In the genomic region with DNA sequence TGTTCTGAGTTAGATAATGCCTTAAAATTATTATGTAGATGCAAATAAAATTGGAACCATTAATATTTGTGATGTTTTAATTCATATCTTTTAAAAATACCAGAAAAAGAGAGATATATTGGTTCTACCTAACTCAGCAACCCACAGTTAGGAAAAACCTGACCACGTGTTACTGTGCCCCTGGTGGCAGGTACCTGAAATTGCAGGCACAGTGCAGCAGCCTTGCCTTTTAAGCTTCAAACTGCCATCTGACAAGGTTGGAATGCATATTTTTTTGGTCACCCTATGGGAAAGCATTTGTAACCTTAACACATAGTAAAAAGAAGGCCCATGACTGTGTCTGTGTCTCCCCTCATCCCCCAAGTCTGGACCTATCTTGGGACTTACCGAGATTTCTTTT, we compare ENCODE assay signal across 14 cellular contexts.
DNase-seq lines count a peak whose midpoint lies in the region; ATAC-seq and TF ChIP-seq lines count a peak whose summit lies in the region.
"Had no signal": no experiment of that assay in that cellular context is flagged by ENCODE, and none has a peak within 500 bp of the region (broad histone marks: within the 10 kb centered on the region; RNA-seq: fewer than 3 reads in every experiment).

No MANE protein-coding gene starts in this region.

- WGBS in adrenal gland, 4 donors: 53 to 61% (median 55%) methylated on average over 2 of the region's 2 CpGs
- WGBS in lower leg skin, 2 donors: 57 to 58% methylated on average over 2 of the region's 2 CpGs

- H3K9ac ChIP-seq in HCT116 (ENCODE audit: low read length): no peak overlapping the region

- intact Hi-C loops in HCT116 (cut with micrococcal nuclease): loop anchor here (10.0 kb wide), 1 partner anchor 256 kb away; no protein-coding TSS in a partner anchor
- intact Hi-C loops in adrenal gland (cut with DNase I): no loop called here
- intact Hi-C loops in lower leg skin (cut with DNase I; ENCODE audit: low total_unique reads): no loop called here

- TF ChIP-seq RAD21 in HCT116 (IDR thresholded peaks at IDR 0.05; ENCODE audit: low read depth): no peak

- ATAC-seq in HCT116: no peak
- ATAC-seq: natural killer cell had no signal

- no peak overlapping the region for H2AFZ ChIP-seq in HCT116 (ENCODE audit: low read depth, low read length, poor library complexity, severe bottlenecking)

- H3K4me3 ChIP-seq in BJ (ENCODE audit: low read depth, low read length) (no peak overlapping the region), HCT116 (replicated peaks in 1 of 2; ENCODE audit: low read depth in 1 of 2, low read length in 2 of 2) (no peak overlapping the region), adrenal gland (no peak overlapping the region), kidney epithelial cell (ENCODE audit: low read depth, low read length) (no peak overlapping the region), lower leg skin (ENCODE audit: low read depth, poor library complexity, severe bottlenecking) (no peak overlapping the region)
- H3K4me3 ChIP-seq: SK-N-MC had no signal

- no peak overlapping the region for H3K4me2 ChIP-seq in HCT116 (ENCODE audit: low read length)

- H3K36me3 ChIP-seq in BJ (ENCODE audit: control insufficient read depth, insufficient read depth, low read length) (no peaks in the 10 kb centered on the region), HCT116 (ENCODE audit: control insufficient read depth in 1 of 2, insufficient read depth in 2 of 2, low read length in 2 of 2) (no peaks in the 10 kb centered on the region), adrenal gland (replicated peaks in 1 of 2) (no peaks in the 10 kb centered on the region), kidney epithelial cell (ENCODE audit: control insufficient read depth, insufficient read depth, low read length) (no peaks in the 10 kb centered on the region)

- H3K27me3 ChIP-seq in BJ (ENCODE audit: control insufficient read depth, insufficient read depth, low read length) (no peaks in the 10 kb centered on the region), HCT116 (ENCODE audit: insufficient read depth, low read length) (no peaks in the 10 kb centered on the region), adrenal gland (no peaks in the 10 kb centered on the region), kidney epithelial cell (ENCODE audit: control insufficient read depth, insufficient read depth, low read length) (no peaks in the 10 kb centered on the region)

- RAD21 ChIA-PET in HCT116 (lab: Charles Lee; ENCODE audit: low non-redundant PET in 1 of 2, low total read pairs in 2 of 2, uncharacterized antibody in 2 of 2, unreplicated experiment in 2 of 2): no interaction called here

- POLR2A ChIA-PET in BJ (lab: Charles Lee) (no interaction called here), HCT116 (lab: Charles Lee) (no interaction called here)

- H3K4me1 ChIP-seq in HCT116 (ENCODE audit: control insufficient read depth in 1 of 2, insufficient read depth in 2 of 2, low read length in 2 of 2): no peaks in the 10 kb centered on the region
- no peaks in the 10 kb centered on the region for H3K4me1 ChIP-seq in adrenal gland (replicated peaks in 1 of 2)

- peak; percentile 33; the same call in 1 of the 2 replicates for TF ChIP-seq CTCF in BJ (IDR thresholded peaks at IDR 0.05; ENCODE audit: insufficient read depth, low read depth, low read length)
- TF ChIP-seq CTCF in HCT116 (IDR thresholded peaks at IDR 0.05 in 2 of 3, conservative IDR thresholded peaks at IDR 0.05 in 1 of 3; ENCODE audit: borderline replicate concordance in 1 of 3, insufficient read depth in 1 of 3, low read depth in 2 of 3, low read length in 2 of 3): peak; percentile 8 to 83 (median 76); a peak in 4 of 6 replicates
- TF ChIP-seq CTCF in adrenal gland (IDR thresholded peaks at IDR 0.05): peak in 4 of 6 experiments; percentile 14 to 32 (median 27)
- TF ChIP-seq CTCF in kidney epithelial cell (IDR thresholded peaks at IDR 0.05; ENCODE audit: insufficient read depth, low read length, poor library complexity, severe bottlenecking): peak; percentile 37
- no peak for TF ChIP-seq CTCF in lower leg skin (IDR thresholded peaks at IDR 0.05)

- no peaks in the 10 kb centered on the region for H3K79me2 ChIP-seq in HCT116 (ENCODE audit: insufficient read depth, low read length)

- H3K27ac ChIP-seq in HCT116 (ENCODE audit: low read depth, low read length) (no peak overlapping the region), adrenal gland (no peak overlapping the region), substantia nigra (ENCODE audit: low read depth, low read length, poor library complexity, severe bottlenecking) (no peak overlapping the region)
- H3K27ac ChIP-seq: SK-N-MC had no signal

- no TSS peak for BruUV-seq in HCT116 (replicated peaks; lab: Mats Ljungman, UMichigan)

- CTCF ChIA-PET in BJ (lab: Yijun Ruan, JAX) (no interaction called here), HCT116 (lab: Charles Lee) (interaction anchor here (0.8 kb wide), 1 partner anchor 387 kb away, joined by 3 read pairs; no protein-coding TSS in a partner anchor)

- H3K9me3 ChIP-seq in HCT116 (ENCODE audit: control insufficient read depth in 1 of 2, insufficient read depth in 1 of 2, low read depth in 1 of 2, low read length in 2 of 2): peaks cover 0 to 5% of the 10 kb centered on the region in 2 experiments; a peak in 1 of 4 replicates
- H3K9me3 ChIP-seq in adrenal gland (replicated peaks in 1 of 3): no peaks in the 10 kb centered on the region

- H4K20me1 ChIP-seq in HCT116 (ENCODE audit: insufficient read depth): no peaks in the 10 kb centered on the region

- DNase-seq in BJ (ENCODE audit: low read depth): no peak
- DNase-seq in HCT116 (ENCODE audit: low read depth, low spot score): no peak
- DNase-seq in adrenal gland: no peak
- no peak for DNase-seq in kidney epithelial cell (ENCODE audit: low read depth)
- DNase-seq in substantia nigra (lab: John Stamatoyannopoulos, UW): no peak
- DNase-seq in OCI-M2 (lab: John Stamatoyannopoulos, UW; ENCODE audit: unreplicated experiment): no peak
- no peak for DNase-seq in germinal center (ENCODE audit: low spot score)
- no peak for DNase-seq in lower leg skin (ENCODE audit: low spot score in 2 of 2)
- DNase-seq: activated naive CD8-positive, alpha-beta T cell treated with anti-CD3 and anti-CD28 coated beads, Interleukin-2, amount 10 ng/mL, durations not matched to agents 7 days and 5 days; effector memory CD4-positive, alpha-beta T cell; immature natural killer cell; natural killer cell; NCI-H510A had no signal

- TF ChIP-seq POLR2A in HCT116 (IDR thresholded peaks at IDR 0.05; ENCODE audit: borderline replicate concordance, extremely low read depth, insufficient read depth, insufficient read length) (no peak), adrenal gland (IDR thresholded peaks at IDR 0.05) (no peak), lower leg skin (IDR thresholded peaks at IDR 0.05) (no peak)

- no peaks in the 10 kb centered on the region for H3K9me2 ChIP-seq in HCT116 (ENCODE audit: insufficient read depth)

TF ChIP-seq in HCT116, 20 proteins besides CTCF, POLR2A, EP300 and RAD21:
- TF ChIP-seq POLR2AphosphoS5 (IDR thresholded peaks at IDR 0.05; ENCODE audit: low read depth, low read length) (no peak), JUND (IDR thresholded peaks at IDR 0.05) (no peak), EGR1 (IDR thresholded peaks at IDR 0.05; ENCODE audit: low read depth) (no peak), EZH2phosphoT487 (IDR thresholded peaks at IDR 0.05; ENCODE audit: borderline replicate concordance) (no peak), SIN3A (IDR thresholded peaks at IDR 0.05; ENCODE audit: low read depth) (no peak), CBX3 (IDR thresholded peaks at IDR 0.05; ENCODE audit: low read depth) (0 out of 2 replicates have a peak, but pooled peaks have one; percentile 21)
- TF ChIP-seq, protein P1, sequence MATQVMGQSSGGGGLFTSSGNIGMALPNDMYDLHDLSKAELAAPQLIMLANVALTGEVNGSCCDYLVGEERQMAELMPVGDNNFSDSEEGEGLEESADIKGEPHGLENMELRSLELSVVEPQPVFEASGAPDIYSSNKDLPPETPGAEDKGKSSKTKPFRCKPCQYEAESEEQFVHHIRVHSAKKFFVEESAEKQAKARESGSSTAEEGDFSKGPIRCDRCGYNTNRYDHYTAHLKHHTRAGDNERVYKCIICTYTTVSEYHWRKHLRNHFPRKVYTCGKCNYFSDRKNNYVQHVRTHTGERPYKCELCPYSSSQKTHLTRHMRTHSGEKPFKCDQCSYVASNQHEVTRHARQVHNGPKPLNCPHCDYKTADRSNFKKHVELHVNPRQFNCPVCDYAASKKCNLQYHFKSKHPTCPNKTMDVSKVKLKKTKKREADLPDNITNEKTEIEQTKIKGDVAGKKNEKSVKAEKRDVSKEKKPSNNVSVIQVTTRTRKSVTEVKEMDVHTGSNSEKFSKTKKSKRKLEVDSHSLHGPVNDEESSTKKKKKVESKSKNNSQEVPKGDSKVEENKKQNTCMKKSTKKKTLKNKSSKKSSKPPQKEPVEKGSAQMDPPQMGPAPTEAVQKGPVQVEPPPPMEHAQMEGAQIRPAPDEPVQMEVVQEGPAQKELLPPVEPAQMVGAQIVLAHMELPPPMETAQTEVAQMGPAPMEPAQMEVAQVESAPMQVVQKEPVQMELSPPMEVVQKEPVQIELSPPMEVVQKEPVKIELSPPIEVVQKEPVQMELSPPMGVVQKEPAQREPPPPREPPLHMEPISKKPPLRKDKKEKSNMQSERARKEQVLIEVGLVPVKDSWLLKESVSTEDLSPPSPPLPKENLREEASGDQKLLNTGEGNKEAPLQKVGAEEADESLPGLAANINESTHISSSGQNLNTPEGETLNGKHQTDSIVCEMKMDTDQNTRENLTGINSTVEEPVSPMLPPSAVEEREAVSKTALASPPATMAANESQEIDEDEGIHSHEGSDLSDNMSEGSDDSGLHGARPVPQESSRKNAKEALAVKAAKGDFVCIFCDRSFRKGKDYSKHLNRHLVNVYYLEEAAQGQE (IDR thresholded peaks at IDR 0.05; ENCODE audit: low read depth): no peak

Comparison
In these comparisons a context has a peak if more than half of its experiments do, and no peak if none do; other contexts are left out.
1. CTCF ChIP-seq: peak in BJ (single experiment), HCT116 (3 of 3), adrenal gland (4 of 6) and kidney epithelial cell (single experiment); none in lower leg skin (0 of 3).